Comparison of ENCODE assay signal across 28 cellular contexts in genomic region chr18:23448291-23448690, GRCh38.
"Had no signal": no experiment of that assay in that cellular context is flagged by ENCODE, and none has a peak within 500 bp of the region (broad histone marks: within the 10 kb centered on the region; RNA-seq: fewer than 3 reads in every experiment).

No MANE protein-coding gene starts in this region.

- H3K27me3 ChIP-seq: colonic mucosa, dorsolateral prefrontal cortex, esophagus muscularis mucosa, foreskin keratinocyte, gastrocnemius medialis, gastroesophageal sphincter, heart left ventricle, heart right ventricle had no signal

- DNase-seq: colonic mucosa; cortex of kidney; dermis blood vessel endothelial cell; dorsolateral prefrontal cortex; effector CD4-positive, alpha-beta T cell; effector CD8-positive, alpha-beta T cell; effector memory CD4-positive, alpha-beta T cell; effector memory CD8-positive, alpha-beta T cell; endodermal cell; erythroblast; esophagus squamous epithelium; foreskin fibroblast; foreskin keratinocyte; foreskin melanocyte; gastrocnemius medialis; glutamatergic neuron; head of caudate nucleus; heart left ventricle; heart right ventricle had no signal

- H3K4me3 ChIP-seq: colonic mucosa, coronary artery, dorsolateral prefrontal cortex, esophagus muscularis mucosa, esophagus squamous epithelium, gastrocnemius medialis, gastroesophageal sphincter, heart left ventricle, heart right ventricle had no signal

- H3K27ac ChIP-seq: colonic mucosa, coronary artery, dorsolateral prefrontal cortex, epithelial cell of prostate, esophagus muscularis mucosa, esophagus squamous epithelium, foreskin keratinocyte, gastrocnemius medialis, gastroesophageal sphincter, heart left ventricle, heart right ventricle had no signal

- H3K9me3 ChIP-seq: colonic mucosa, esophagus muscularis mucosa, esophagus squamous epithelium, gastrocnemius medialis, gastroesophageal sphincter, heart left ventricle, heart right ventricle had no signal

- ATAC-seq: effector memory CD8-positive, alpha-beta T cell; esophagus mucosa; foreskin keratinocyte; gastrocnemius medialis; gastroesophageal sphincter; heart left ventricle; heart right ventricle had no signal

- FAIRE-seq: colon, endometrium, endothelial cell of umbilical vein, frontal cortex had no signal

- H3K36me3 ChIP-seq: colonic mucosa, esophagus muscularis mucosa, esophagus squamous epithelium, gastrocnemius medialis, gastroesophageal sphincter, heart left ventricle, heart right ventricle had no signal
